Comparison of ENCODE assay signal across 10 cellular contexts in the genomic region with DNA sequence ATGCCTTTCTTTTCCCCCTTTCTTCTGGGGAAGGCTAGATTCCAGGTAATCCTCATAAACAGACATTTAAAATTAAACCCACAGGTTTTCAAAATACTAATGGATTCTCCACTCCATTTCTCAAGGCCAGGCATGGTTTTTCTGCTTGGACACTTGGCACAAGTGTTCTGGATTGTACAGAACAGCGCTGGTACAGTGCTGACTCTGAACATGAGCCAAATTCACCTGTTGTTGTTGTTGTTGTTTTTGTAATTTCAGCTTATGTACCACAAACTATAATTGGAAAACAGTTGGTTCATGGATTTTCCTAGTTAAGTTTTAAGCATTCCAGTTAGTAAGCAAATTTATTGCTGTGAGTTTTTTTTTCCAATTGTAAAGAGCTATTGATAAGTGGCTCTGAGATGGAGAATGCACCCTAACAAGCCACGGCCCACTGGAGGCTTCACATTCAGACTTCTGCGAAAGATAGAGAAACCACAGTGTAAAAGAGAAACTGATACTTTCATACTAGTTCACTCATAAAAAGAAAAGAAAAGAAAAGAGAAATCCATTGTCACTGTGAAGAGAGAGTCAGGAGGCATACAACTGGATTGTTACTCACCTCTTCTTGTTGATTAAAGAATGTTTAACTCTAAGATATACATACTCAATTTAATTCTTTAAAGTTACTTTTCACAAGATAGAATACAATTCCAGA. TPM values are rescaled to one million over a fixed set of nuclear protein-coding genes. Genes with fewer than 3 reads are reported as not detected.
DNase-seq lines count a peak whose midpoint lies in the region; ATAC-seq, FAIRE-seq and TF ChIP-seq lines count a peak whose summit lies in the region.
"Had no signal": no experiment of that assay in that cellular context is flagged by ENCODE, and none has a peak within 500 bp of the region (broad histone marks: within the 10 kb centered on the region; RNA-seq: fewer than 3 reads in every experiment).

No MANE protein-coding gene starts in this region.

- DNase-seq in small intestine (peak; percentile 45), hippocampal formation (lab: John Stamatoyannopoulos, UW) (no peak), type B pancreatic cell (ENCODE audit: extremely low spot score, unreplicated experiment) (no peak), DMS53 treated with DMSO at 0.1 percent for 48 hours (lab: John Stamatoyannopoulos, UW; ENCODE audit: unreplicated experiment) (no peak), lower leg skin (ENCODE audit: low spot score in 2 of 2) (no peak)
- DNase-seq: activated CD4-positive, CD25-positive, alpha-beta regulatory T cell had no signal

- H3K9me3 Mint-ChIP-seq in type B pancreatic cell: no peaks in the 10 kb centered on the region

- no peak overlapping the region for H3K4me3 Mint-ChIP-seq in type B pancreatic cell

- no peaks in the 10 kb centered on the region for H3K27me3 ChIP-seq in small intestine (ENCODE audit: control insufficient read depth in 2 of 2, insufficient read depth in 2 of 2, low read length in 2 of 2)

- H3K36me3 Mint-ChIP-seq in type B pancreatic cell: no peaks in the 10 kb centered on the region

- no peak overlapping the region for H3K27ac Mint-ChIP-seq in type B pancreatic cell

- H3K4me3 ChIP-seq in small intestine (ENCODE audit: low read depth in 1 of 2, low read length in 2 of 2) (no peak overlapping the region), lower leg skin (ENCODE audit: low read depth, poor library complexity, severe bottlenecking) (no peak overlapping the region)

- 69 to 82% (median 71%) methylated on average over 3 of the region's 3 CpGs for WGBS in small intestine, 3 donors
- 81 to 90% methylated on average over 3 of the region's 3 CpGs for WGBS in lower leg skin, 2 donors

- no peaks in the 10 kb centered on the region for H3K9me3 ChIP-seq in KOPT-K1 (ENCODE audit: insufficient read depth, low read length, poor library complexity, severe bottlenecking)
- H3K9me3 ChIP-seq in small intestine (ENCODE audit: control insufficient read depth, low read depth): no peaks in the 10 kb centered on the region

- TF ChIP-seq POLR2A in lower leg skin (IDR thresholded peaks at IDR 0.05): no peak

- H3K27ac ChIP-seq in KOPT-K1 (ENCODE audit: low read depth, low read length, poor library complexity, severe bottlenecking): peak overlapping the region; percentile 84
- H3K27ac ChIP-seq in small intestine (ENCODE audit: low read depth in 1 of 2, low read length in 1 of 2): peak overlapping the region; percentile 20 to 66

- no peaks in the 10 kb centered on the region for H3K4me1 ChIP-seq in small intestine (ENCODE audit: control insufficient read depth in 2 of 2, insufficient read depth in 1 of 2, low read depth in 1 of 2, low read length in 1 of 2)

- no peaks in the 10 kb centered on the region for H3K36me3 ChIP-seq in KOPT-K1 (ENCODE audit: insufficient read depth, low read length)
- no peaks in the 10 kb centered on the region for H3K36me3 ChIP-seq in small intestine (ENCODE audit: control insufficient read depth in 2 of 2, insufficient read depth in 2 of 2, low read length in 2 of 2)

- H3K4me1 Mint-ChIP-seq in type B pancreatic cell (ENCODE audit: unreplicated experiment): peaks cover 7% of the 10 kb centered on the region

- ATAC-seq in GM18873 (IDR thresholded peaks at IDR 0.05; ENCODE audit: low FRiP score, unreplicated experiment): peak; percentile 96
- peak; percentile 91 for ATAC-seq in HG02588 (IDR thresholded peaks at IDR 0.05; ENCODE audit: unreplicated experiment)
- ATAC-seq: esophagus mucosa had no signal

- TF ChIP-seq CTCF in type B pancreatic cell (conservative IDR thresholded peaks at IDR 0.05): no peak
- TF ChIP-seq CTCF in lower leg skin (IDR thresholded peaks at IDR 0.05): no peak

- FAIRE-seq in small intestine (lab: Jason Lieb, UNC): no peak

- intact Hi-C loops in lower leg skin (cut with DNase I; ENCODE audit: low total_unique reads): no loop called here

- peaks cover 8% of the 10 kb centered on the region for H3K27me3 Mint-ChIP-seq in type B pancreatic cell

RNA-seq across cellular contexts. Expression of a gene that starts 16.2 kb away (rescaled TPM):
- polyA plus RNA-seq in small intestine: 1 to 10 TPM; 1.6 to 7.5 (median 2.4) TPM
- total RNA-seq in type B pancreatic cell (ENCODE audit: low replicate concordance): 12.0 and 17.0 TPM in 2 replicates
- 10 to 100 TPM in 1 of 4 donors, 1 to 10 TPM in 3; 2.4 to 10.7 (median 5.4) TPM for total RNA-seq in lower leg skin

RNA-seq across cellular contexts. Expression of a gene that starts 16.2 kb away (rescaled TPM):
- 1 to 10 TPM; 4.0 to 9.7 (median 9.0) TPM for polyA plus RNA-seq in small intestine
- total RNA-seq in type B pancreatic cell (ENCODE audit: low replicate concordance): 18.0 and 19.0 TPM in 2 replicates
- total RNA-seq in lower leg skin: 10 to 100 TPM; 13.3 to 16.5 (median 13.9) TPM
